1 cellular context compared by ENCODE assay signal in the genomic region with DNA sequence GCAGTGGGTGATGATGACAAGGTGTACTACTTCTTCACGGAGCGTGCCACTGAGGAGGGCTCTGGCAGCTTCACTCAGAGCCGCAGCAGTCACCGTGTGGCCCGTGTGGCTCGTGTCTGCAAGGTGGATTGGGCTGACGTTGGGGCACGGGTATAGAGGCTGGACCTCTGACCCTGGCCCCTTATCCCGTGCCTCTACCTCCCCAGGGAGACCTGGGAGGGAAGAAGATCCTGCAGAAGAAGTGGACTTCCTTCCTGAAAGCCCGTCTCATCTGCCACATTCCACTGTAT.
TF ChIP-seq lines count a peak whose summit lies in the region.

No MANE protein-coding gene starts in this region.

TF ChIP-seq in IMR-90, 13 proteins besides CTCF, POLR2A, EP300 and RAD21:
- TF ChIP-seq CHD1 (IDR thresholded peaks at IDR 0.05; ENCODE audit: low read depth, low read length) (no peak), CEBPB (IDR thresholded peaks at IDR 0.05; ENCODE audit: low read depth, low read length) (no peak), BHLHE40 (IDR thresholded peaks at IDR 0.05; ENCODE audit: low read depth, low read length) (no peak), MAFK (IDR thresholded peaks at IDR 0.05; ENCODE audit: low read depth, low read length) (no peak), RFX5 (IDR thresholded peaks at IDR 0.05; ENCODE audit: low read depth, low read length) (no peak), MXI1 (IDR thresholded peaks at IDR 0.05; ENCODE audit: borderline replicate concordance, low read depth, low read length) (no peak)
- TF ChIP-seq, protein P1, sequence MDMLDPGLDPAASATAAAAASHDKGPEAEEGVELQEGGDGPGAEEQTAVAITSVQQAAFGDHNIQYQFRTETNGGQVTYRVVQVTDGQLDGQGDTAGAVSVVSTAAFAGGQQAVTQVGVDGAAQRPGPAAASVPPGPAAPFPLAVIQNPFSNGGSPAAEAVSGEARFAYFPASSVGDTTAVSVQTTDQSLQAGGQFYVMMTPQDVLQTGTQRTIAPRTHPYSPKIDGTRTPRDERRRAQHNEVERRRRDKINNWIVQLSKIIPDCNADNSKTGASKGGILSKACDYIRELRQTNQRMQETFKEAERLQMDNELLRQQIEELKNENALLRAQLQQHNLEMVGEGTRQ (IDR thresholded peaks at IDR 0.05; ENCODE audit: low read depth, low read length), result no peak
- TF ChIP-seq, protein P2, sequence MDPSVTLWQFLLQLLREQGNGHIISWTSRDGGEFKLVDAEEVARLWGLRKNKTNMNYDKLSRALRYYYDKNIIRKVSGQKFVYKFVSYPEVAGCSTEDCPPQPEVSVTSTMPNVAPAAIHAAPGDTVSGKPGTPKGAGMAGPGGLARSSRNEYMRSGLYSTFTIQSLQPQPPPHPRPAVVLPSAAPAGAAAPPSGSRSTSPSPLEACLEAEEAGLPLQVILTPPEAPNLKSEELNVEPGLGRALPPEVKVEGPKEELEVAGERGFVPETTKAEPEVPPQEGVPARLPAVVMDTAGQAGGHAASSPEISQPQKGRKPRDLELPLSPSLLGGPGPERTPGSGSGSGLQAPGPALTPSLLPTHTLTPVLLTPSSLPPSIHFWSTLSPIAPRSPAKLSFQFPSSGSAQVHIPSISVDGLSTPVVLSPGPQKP (IDR thresholded peaks at IDR 0.05; ENCODE audit: borderline replicate concordance, low read depth, low read length), result no peak
